Comparison of ENCODE assay signal across 10 cellular contexts in genomic region chr15:75170711-75171341, GRCh38. TPM values are rescaled to one million over a fixed set of nuclear protein-coding genes. Genes with fewer than 3 reads are reported as not detected.
A peak's percentile ranks its signal among the peaks of the same experiment; 100 is the strongest.
DNase-seq lines count a peak whose midpoint lies in the region; FAIRE-seq and TF ChIP-seq lines count a peak whose summit lies in the region.
"Had no signal": no experiment of that assay in that cellular context is flagged by ENCODE, and none has a peak within 500 bp of the region (broad histone marks: within the 10 kb centered on the region; RNA-seq: fewer than 3 reads in every experiment).

No MANE protein-coding gene starts in this region.

- no peaks in the 10 kb centered on the region for H3K27me3 ChIP-seq in astrocyte (ENCODE audit: insufficient read depth, low read length)

- no peak overlapping the region for H3K27ac Mint-ChIP-seq in astrocyte (ENCODE audit: unreplicated experiment)

- in situ Hi-C loops in ACHN (cut with HindIII; ENCODE audit: low pct_ligation_motif_present, low pct_unique_long_range_greater_than_20kb, low sequenced_read_pairs) = no loop called here

- peaks cover 19% of the 10 kb centered on the region for H3K9me3 Mint-ChIP-seq in astrocyte (ENCODE audit: unreplicated experiment)
- H3K9me3 Mint-ChIP-seq: activated T-cell treated with anti-CD3 and anti-CD28 coated beads, Interleukin-2, amount 50 U/mL, for 4 hours had no signal

- TF ChIP-seq CTCF in astrocyte (IDR thresholded peaks at IDR 0.05; ENCODE audit: insufficient read depth, low read depth, low read length) = no peak

- DNase-seq in H4 (ENCODE audit: low spot score) (peak; percentile 53), NCI-H1105 treated with DMSO at 0.1 percent for 48 hours (lab: John Stamatoyannopoulos, UW) (peak; percentile 1), astrocyte (ENCODE audit: low read depth) (no peak), myocyte (ENCODE audit: low read depth) (peak; percentile 75), SIG-M5 (lab: John Stamatoyannopoulos, UW) (no peak), ACHN (no peak)
- no peak for DNase-seq in stimulated activated CD4-positive, alpha-beta T cell treated with anti-CD3 and anti-CD28 coated beads, Interleukin-4, amount 100 ng/mL, for 1 hour
- DNase-seq: activated T-cell treated with anti-CD3 and anti-CD28 coated beads, Interleukin-2, amount 50 U/mL, for 4 hours; islet precursor cell; stimulated activated naive CD4-positive, alpha-beta T cell treated with Interleukin-2 at 50 U/mL for 16 hours had no signal

- no peaks in the 10 kb centered on the region for H4K20me1 ChIP-seq in astrocyte (ENCODE audit: insufficient read depth, low read length)

- no peak overlapping the region for H2AFZ ChIP-seq in astrocyte (ENCODE audit: low read depth, low read length)

- H3K36me3 ChIP-seq in astrocyte (ENCODE audit: insufficient read depth, low read length) = no peaks in the 10 kb centered on the region

- no peak overlapping the region for H3K4me3 Mint-ChIP-seq in astrocyte (ENCODE audit: unreplicated experiment)
- H3K4me3 Mint-ChIP-seq: activated T-cell treated with anti-CD3 and anti-CD28 coated beads, Interleukin-2, amount 50 U/mL, for 4 hours had no signal

- no peak for FAIRE-seq in astrocyte (lab: Jason Lieb, UNC)

- no peaks in the 10 kb centered on the region for H3K79me2 ChIP-seq in astrocyte (ENCODE audit: insufficient read depth, low read length)

- H3K27me3 Mint-ChIP-seq in astrocyte (ENCODE audit: low read depth, unreplicated experiment) = no peaks in the 10 kb centered on the region

- no peak overlapping the region for H3K27ac ChIP-seq in astrocyte (ENCODE audit: low read depth, low read length)

- H3K9ac ChIP-seq in astrocyte (ENCODE audit: low read length) = no peak overlapping the region

- peak overlapping the region; percentile 27 for H3K4me2 ChIP-seq in astrocyte (ENCODE audit: low read length)

- H3K36me3 Mint-ChIP-seq in astrocyte (ENCODE audit: low read depth, unreplicated experiment) = peaks cover 2% of the 10 kb centered on the region

- no peak overlapping the region for H3K4me3 ChIP-seq in astrocyte (ENCODE audit: insufficient read depth, low read depth, low read length)

- H3K4me1 ChIP-seq in astrocyte (ENCODE audit: insufficient read depth, low read length) = peaks cover 29% of the 10 kb centered on the region

- peaks cover 51% of the 10 kb centered on the region for H3K4me1 Mint-ChIP-seq in astrocyte (ENCODE audit: low read depth, unreplicated experiment)

- H3K9me3 ChIP-seq in astrocyte (ENCODE audit: insufficient read depth, low read depth, low read length) = peaks cover under 1% of the 10 kb centered on the region

RNA-seq across cellular contexts. Expression of gene C15orf39, which starts 30.9 kb away (rescaled TPM):
- 9.2 and 10.8 TPM in 2 replicates for total RNA-seq in H4 (2014; rRNA removed; shearing (Covaris generic))
- total RNA-seq in astrocyte (21.6 and 21.8 TPM in 2 replicates), myocyte (3.4 and 3.5 TPM in 2 replicates)
- polyA plus RNA-seq in myocyte (2012) = 7.3 TPM

Comparison
In these comparisons a context has a peak if more than half of its experiments do, and no peak if none do; other contexts are left out.
1. DNase-seq: peak in H4 (single experiment), NCI-H1105 treated with DMSO at 0.1 percent for 48 hours (single experiment) and myocyte (single experiment); none in astrocyte (single experiment), SIG-M5 (single experiment), stimulated activated CD4-positive, alpha-beta T cell treated with anti-CD3 and anti-CD28 coated beads, Interleukin-4, amount 100 ng/mL, for 1 hour (single experiment) and ACHN (single experiment).